9 cellular contexts compared by ENCODE assay signal in the genomic region with DNA sequence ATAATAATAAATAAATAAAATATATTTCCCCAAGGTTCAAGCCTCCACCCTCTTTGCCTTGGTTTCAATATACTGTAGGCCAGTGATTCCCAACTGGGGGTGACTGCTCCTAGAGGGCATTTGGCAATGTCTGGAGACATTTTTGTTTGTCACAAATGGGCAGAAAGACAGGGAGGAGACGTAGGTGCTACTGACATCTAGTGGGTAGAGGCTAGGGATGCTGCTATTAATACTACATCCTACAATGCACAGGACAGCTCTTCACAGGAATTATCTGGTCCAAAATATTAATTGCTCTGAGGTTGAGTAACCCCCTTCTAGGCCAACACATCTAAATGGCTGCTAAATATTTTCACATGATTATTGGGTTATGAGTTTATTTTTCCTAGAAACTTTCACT. TPM values are rescaled to one million over a fixed set of nuclear protein-coding genes. Genes with fewer than 3 reads are reported as not detected.
DNase-seq lines count a peak whose midpoint lies in the region; ATAC-seq and TF ChIP-seq lines count a peak whose summit lies in the region.
"Had no signal": no experiment of that assay in that cellular context is flagged by ENCODE, and none has a peak within 500 bp of the region (broad histone marks: within the 10 kb centered on the region; RNA-seq: fewer than 3 reads in every experiment).

No MANE protein-coding gene starts in this region.

- peaks cover 18% of the 10 kb centered on the region for H3K4me1 Mint-ChIP-seq in activated CD4-positive, alpha-beta T cell treated with anti-CD3 and anti-CD28 coated beads, Interleukin-2, amount 10 ng/mL, durations not matched to agents 24 days and 14 days
- peaks cover 7% of the 10 kb centered on the region for H3K4me1 Mint-ChIP-seq in activated CD8-positive, alpha-beta T cell treated with anti-CD3 and anti-CD28 coated beads for 36 hours (ENCODE audit: low read depth)
- H3K4me1 Mint-ChIP-seq in nephron: peaks cover 15% of the 10 kb centered on the region

- POLR2A ChIA-PET in activated CD8-positive, alpha-beta T cell treated with anti-CD3 and anti-CD28 coated beads for 36 hours (lab: Charles Lee): interaction anchor here (0.6 to 1.2 kb wide), 2 partner anchors 22 to 208 kb away, joined by 3 read pairs; a partner anchor contains a TSS

- TF ChIP-seq CTCF in activated CD8-positive, alpha-beta T cell treated with anti-CD3 and anti-CD28 coated beads for 36 hours (IDR thresholded peaks at IDR 0.05): peak; percentile 61
- TF ChIP-seq CTCF in nephron (IDR thresholded peaks at IDR 0.05; ENCODE audit: unreplicated experiment in 3 of 3): peak; percentile 47 to 57 (median 53)

- H3K27ac Mint-ChIP-seq in activated CD4-positive, alpha-beta T cell treated with anti-CD3 and anti-CD28 coated beads, Interleukin-2, amount 10 ng/mL, durations not matched to agents 24 days and 14 days: peak overlapping the region; percentile 60
- no peak overlapping the region for H3K27ac Mint-ChIP-seq in activated CD8-positive, alpha-beta T cell treated with anti-CD3 and anti-CD28 coated beads for 36 hours
- H3K27ac Mint-ChIP-seq in nephron: peak overlapping the region in 1 of 3 experiments; percentile 73
- H3K27ac Mint-ChIP-seq: activated naive CD4-positive, alpha-beta T cell treated with anti-CD3 and anti-CD28 coated beads, Interleukin-2, amount 50 U/mL, for 24 hours had no signal

- peaks cover 2% of the 10 kb centered on the region for H3K27me3 Mint-ChIP-seq in activated CD4-positive, alpha-beta T cell treated with anti-CD3 and anti-CD28 coated beads, Interleukin-2, amount 10 ng/mL, durations not matched to agents 24 days and 14 days
- H3K27me3 Mint-ChIP-seq in activated CD8-positive, alpha-beta T cell treated with anti-CD3 and anti-CD28 coated beads for 36 hours: no peaks in the 10 kb centered on the region
- peaks cover 4% of the 10 kb centered on the region for H3K27me3 Mint-ChIP-seq in nephron (ENCODE audit: low read depth)
- H3K27me3 Mint-ChIP-seq: activated naive CD4-positive, alpha-beta T cell treated with anti-CD3 and anti-CD28 coated beads, Interleukin-2, amount 50 U/mL, for 24 hours had no signal

- peaks cover 6% of the 10 kb centered on the region for H3K36me3 Mint-ChIP-seq in activated CD4-positive, alpha-beta T cell treated with anti-CD3 and anti-CD28 coated beads, Interleukin-2, amount 10 ng/mL, durations not matched to agents 24 days and 14 days (ENCODE audit: low read depth)
- peaks cover 12% of the 10 kb centered on the region for H3K36me3 Mint-ChIP-seq in activated CD8-positive, alpha-beta T cell treated with anti-CD3 and anti-CD28 coated beads for 36 hours (ENCODE audit: low read depth)
- no peaks in the 10 kb centered on the region for H3K36me3 Mint-ChIP-seq in nephron (ENCODE audit: low read depth)
- H3K36me3 Mint-ChIP-seq: activated naive CD4-positive, alpha-beta T cell treated with anti-CD3 and anti-CD28 coated beads, Interleukin-2, amount 50 U/mL, for 24 hours had no signal

- no peak for ATAC-seq in activated CD8-positive, alpha-beta T cell treated with anti-CD3 and anti-CD28 coated beads for 36 hours

- CTCF ChIA-PET in activated CD8-positive, alpha-beta T cell treated with anti-CD3 and anti-CD28 coated beads for 36 hours (lab: Charles Lee): interaction anchor here (0.8 to 2.6 kb wide), 8 partner anchors 8 to 208 kb away, joined by 3 to 8 read pairs (median 4); a partner anchor contains a TSS

- H3K9me3 Mint-ChIP-seq in activated CD4-positive, alpha-beta T cell treated with anti-CD3 and anti-CD28 coated beads, Interleukin-2, amount 10 ng/mL, durations not matched to agents 24 days and 14 days: no peaks in the 10 kb centered on the region
- H3K9me3 Mint-ChIP-seq in activated CD8-positive, alpha-beta T cell treated with anti-CD3 and anti-CD28 coated beads for 36 hours: no peaks in the 10 kb centered on the region
- H3K9me3 Mint-ChIP-seq in nephron: no peaks in the 10 kb centered on the region
- H3K9me3 Mint-ChIP-seq: activated naive CD4-positive, alpha-beta T cell treated with anti-CD3 and anti-CD28 coated beads, Interleukin-2, amount 50 U/mL, for 24 hours had no signal

- H3K4me3 Mint-ChIP-seq in activated CD4-positive, alpha-beta T cell treated with anti-CD3 and anti-CD28 coated beads, Interleukin-2, amount 10 ng/mL, durations not matched to agents 24 days and 14 days: no peak overlapping the region
- no peak overlapping the region for H3K4me3 Mint-ChIP-seq in activated CD8-positive, alpha-beta T cell treated with anti-CD3 and anti-CD28 coated beads for 36 hours
- peak overlapping the region in 2 of 3 experiments; percentile 54 to 66 for H3K4me3 Mint-ChIP-seq in nephron
- H3K4me3 Mint-ChIP-seq: activated naive CD4-positive, alpha-beta T cell treated with anti-CD3 and anti-CD28 coated beads, Interleukin-2, amount 50 U/mL, for 24 hours had no signal

- DNase-seq in activated CD4-positive, alpha-beta T cell treated with anti-CD3 and anti-CD28 coated beads, Interleukin-2, amount 10 ng/mL, durations not matched to agents 24 days and 14 days: peak; percentile 79
- no peak for DNase-seq in activated CD4-positive, alpha-beta T cell treated with anti-CD3 and anti-CD28 coated beads for 4 hours
- peak; percentile 51 for DNase-seq in NCI-H1694 treated with DMSO at 0.1 percent for 48 hours (lab: John Stamatoyannopoulos, UW)
- peak; percentile 35 for DNase-seq in activated CD8-positive, alpha-beta T cell treated with anti-CD3 and anti-CD28 coated beads for 36 hours
- DNase-seq in cerebellum (ENCODE audit: low spot score): no peak
- no peak for DNase-seq in activated effector memory CD4-positive, alpha-beta T cell treated with Interleukin-2 at 50 U/mL for 16 hours
- DNase-seq in GOT3 (lab: John Stamatoyannopoulos, UW): no peak

- intact Hi-C loops in activated CD4-positive, alpha-beta T cell treated with anti-CD3 and anti-CD28 coated beads, Interleukin-2, amount 10 ng/mL, durations not matched to agents 24 days and 14 days (cut with micrococcal nuclease): loop anchor here (5.0 kb wide), 1 partner anchor 41 kb away; no protein-coding TSS in a partner anchor
- intact Hi-C loops in activated CD8-positive, alpha-beta T cell treated with anti-CD3 and anti-CD28 coated beads for 36 hours (cut with micrococcal nuclease): no loop called here

RNA-seq across cellular contexts. Expression of a gene that starts 12.8 kb away (rescaled TPM):
- 82.2 and 86.7 TPM in 2 replicates for total RNA-seq in activated CD4-positive, alpha-beta T cell treated with anti-CD3 and anti-CD28 coated beads, Interleukin-2, amount 10 ng/mL, durations not matched to agents 24 days and 14 days
- total RNA-seq in activated CD8-positive, alpha-beta T cell treated with anti-CD3 and anti-CD28 coated beads for 36 hours: 10 to 100 TPM; 74.0 to 76.6 TPM
- 8.4 TPM for total RNA-seq in cerebellum

RNA-seq across cellular contexts. Expression of a gene that starts 20.3 kb away (rescaled TPM):
- total RNA-seq in activated CD4-positive, alpha-beta T cell treated with anti-CD3 and anti-CD28 coated beads, Interleukin-2, amount 10 ng/mL, durations not matched to agents 24 days and 14 days: 121 and 124 TPM in 2 replicates
- total RNA-seq in activated CD8-positive, alpha-beta T cell treated with anti-CD3 and anti-CD28 coated beads for 36 hours: 10 to 100 TPM; 80.3 to 85.8 TPM
- 16.6 TPM for total RNA-seq in cerebellum

RNA-seq across cellular contexts. Expression of a gene that starts 27.8 kb away (rescaled TPM):
- 14.0 and 14.6 TPM in 2 replicates for total RNA-seq in activated CD4-positive, alpha-beta T cell treated with anti-CD3 and anti-CD28 coated beads, Interleukin-2, amount 10 ng/mL, durations not matched to agents 24 days and 14 days
- 10 to 100 TPM in 1 of 2 experiments, 1 to 10 TPM in 1; 9.8 to 11.3 TPM for total RNA-seq in activated CD8-positive, alpha-beta T cell treated with anti-CD3 and anti-CD28 coated beads for 36 hours
- 7.2 TPM for total RNA-seq in cerebellum

RNA-seq across cellular contexts. Expression of a gene that starts 52.5 kb away (rescaled TPM):
- 17.1 and 17.8 TPM in 2 replicates for total RNA-seq in activated CD4-positive, alpha-beta T cell treated with anti-CD3 and anti-CD28 coated beads, Interleukin-2, amount 10 ng/mL, durations not matched to agents 24 days and 14 days
- total RNA-seq in activated CD8-positive, alpha-beta T cell treated with anti-CD3 and anti-CD28 coated beads for 36 hours: 10 to 100 TPM in 1 of 2 experiments, 1 to 10 TPM in 1; 8.8 to 10.3 TPM
- total RNA-seq in cerebellum: 23.8 TPM

Comparison
In these comparisons a context has a peak if more than half of its experiments do, and no peak if none do; other contexts are left out.
1. DNase-seq: peak in activated CD4-positive, alpha-beta T cell treated with anti-CD3 and anti-CD28 coated beads, Interleukin-2, amount 10 ng/mL, durations not matched to agents 24 days and 14 days (single experiment), NCI-H1694 treated with DMSO at 0.1 percent for 48 hours (single experiment) and activated CD8-positive, alpha-beta T cell treated with anti-CD3 and anti-CD28 coated beads for 36 hours (single experiment); none in activated CD4-positive, alpha-beta T cell treated with anti-CD3 and anti-CD28 coated beads for 4 hours (0 of 2), cerebellum (single experiment), activated effector memory CD4-positive, alpha-beta T cell treated with Interleukin-2 at 50 U/mL for 16 hours (single experiment) and GOT3 (single experiment).
2. H3K4me3 Mint-ChIP-seq: peak in nephron (2 of 3); none in activated CD4-positive, alpha-beta T cell treated with anti-CD3 and anti-CD28 coated beads, Interleukin-2, amount 10 ng/mL, durations not matched to agents 24 days and 14 days (single experiment) and activated CD8-positive, alpha-beta T cell treated with anti-CD3 and anti-CD28 coated beads for 36 hours (single experiment).